14 cellular contexts compared by ENCODE assay signal in genomic region chr12:28563286-28563685, GRCh38.
"Had no signal": no experiment of that assay in that cellular context is flagged by ENCODE, and none has a peak within 500 bp of the region (broad histone marks: within the 10 kb centered on the region; RNA-seq: fewer than 3 reads in every experiment).

No MANE protein-coding gene starts in this region.

- H3K27ac Mint-ChIP-seq: activated B cell treated with CpG ODN at 0.5 μM for 24 hours; activated naive CD4-positive, alpha-beta T cell treated with anti-CD3 and anti-CD28 coated beads, Interleukin-2, amount 50 U/mL, for 24 hours; stimulated activated naive CD8-positive, alpha-beta T cell treated with anti-CD3 and anti-CD28 coated beads, Interleukin-15, amount 100 ng/mL, for 72 hours had no signal

- H3K27me3 Mint-ChIP-seq: activated B cell treated with CpG ODN at 0.5 μM for 24 hours; activated naive CD4-positive, alpha-beta T cell treated with anti-CD3 and anti-CD28 coated beads, Interleukin-2, amount 50 U/mL, for 24 hours; stimulated activated naive CD8-positive, alpha-beta T cell treated with anti-CD3 and anti-CD28 coated beads, Interleukin-15, amount 100 ng/mL, for 72 hours had no signal

- H3K36me3 ChIP-seq: brain microvascular endothelial cell, esophagus muscularis mucosa, ovary, sigmoid colon had no signal

- H3K79me2 ChIP-seq: hepatocyte had no signal

- H2AFZ ChIP-seq: hepatocyte had no signal

- H3K4me2 ChIP-seq: hepatocyte had no signal

- H3K4me3 Mint-ChIP-seq: activated B cell treated with CpG ODN at 0.5 μM for 24 hours; activated naive CD4-positive, alpha-beta T cell treated with anti-CD3 and anti-CD28 coated beads, Interleukin-2, amount 50 U/mL, for 24 hours; neural crest cell; stimulated activated naive CD8-positive, alpha-beta T cell treated with anti-CD3 and anti-CD28 coated beads, Interleukin-15, amount 100 ng/mL, for 72 hours had no signal

- H3K9me3 Mint-ChIP-seq: activated B cell treated with CpG ODN at 0.5 μM for 24 hours; activated naive CD4-positive, alpha-beta T cell treated with anti-CD3 and anti-CD28 coated beads, Interleukin-2, amount 50 U/mL, for 24 hours; stimulated activated naive CD8-positive, alpha-beta T cell treated with anti-CD3 and anti-CD28 coated beads, Interleukin-15, amount 100 ng/mL, for 72 hours had no signal

- ATAC-seq: stimulated activated naive CD8-positive, alpha-beta T cell treated with anti-CD3 and anti-CD28 coated beads, Interleukin-15, amount 100 ng/mL, for 72 hours had no signal

- H3K4me1 Mint-ChIP-seq: activated B cell treated with CpG ODN at 0.5 μM for 24 hours; activated naive CD4-positive, alpha-beta T cell treated with anti-CD3 and anti-CD28 coated beads, Interleukin-2, amount 50 U/mL, for 24 hours; neural crest cell; stimulated activated naive CD8-positive, alpha-beta T cell treated with anti-CD3 and anti-CD28 coated beads, Interleukin-15, amount 100 ng/mL, for 72 hours had no signal

- H3K4me3 ChIP-seq: dorsolateral prefrontal cortex, esophagus muscularis mucosa, hepatocyte, ovary, sigmoid colon had no signal

- H3K4me1 ChIP-seq: sigmoid colon had no signal

- H3K27me3 ChIP-seq: brain microvascular endothelial cell, dorsolateral prefrontal cortex, esophagus muscularis mucosa, hepatocyte, ovary, sigmoid colon had no signal

- DNase-seq: activated B cell treated with CpG ODN at 0.5 μM for 24 hours; activated CD4-positive, alpha-beta T cell treated with anti-CD3 and anti-CD28 coated beads, Interleukin-2, amount 50 U/mL, for 4 hours; activated T-cell treated with anti-CD3 and anti-CD28 coated beads, Interleukin-2, amount 50 U/mL, for 1 hour; amygdala; brain microvascular endothelial cell; dorsolateral prefrontal cortex; ovary; sigmoid colon; stimulated activated CD4-positive, alpha-beta T cell treated with anti-CD3 and anti-CD28 coated beads, Interleukin-4, amount 100 ng/mL, for 1 hour; stimulated activated naive CD8-positive, alpha-beta T cell treated with anti-CD3 and anti-CD28 coated beads, Interleukin-15, amount 100 ng/mL, for 72 hours had no signal

- H3K9me3 ChIP-seq: esophagus muscularis mucosa, ovary, sigmoid colon had no signal

- H3K27ac ChIP-seq: brain microvascular endothelial cell, dorsolateral prefrontal cortex, esophagus muscularis mucosa, hepatocyte, ovary, sigmoid colon had no signal
